1 cellular context compared by ENCODE assay signal in genomic region chr6:50635429-50635828, GRCh38.
TF ChIP-seq lines count a peak whose summit lies in the region.

No MANE protein-coding gene starts in this region.

TF ChIP-seq in HepG2, 621 proteins besides CTCF, POLR2A, EP300 and RAD21 (continued from another document):
- no peak for TF ChIP-seq ATF4 (CRISPR knock-in tag; IDR thresholded peaks at IDR 0.05)
TF ChIP-seq in HepG2: peak in this region for 2.
